Comparison of ENCODE assay signal across 24 cellular contexts in genomic region chr13:111472083-111472482, GRCh38.
"Had no signal": no experiment of that assay in that cellular context is flagged by ENCODE, and none has a peak within 500 bp of the region (broad histone marks: within the 10 kb centered on the region; RNA-seq: fewer than 3 reads in every experiment).

No MANE protein-coding gene starts in this region.

- ATAC-seq: effector memory CD8-positive, alpha-beta T cell; gastrocnemius medialis; left lobe of liver; mucosa of descending colon; sciatic nerve; stimulated activated naive B cell treated with anti-CD40 and anti-IgM and Interleukin-4, amounts not matched to agents 10 μg/mL and 1 μg/mL and 100 μg/mL, for 72 hours; upper lobe of right lung had no signal

- H3K9me3 Mint-ChIP-seq: effector memory CD8-positive, alpha-beta T cell; mesothelial cell of epicardium; stimulated activated naive B cell treated with anti-CD40 and anti-IgM and Interleukin-4, amounts not matched to agents 10 μg/mL and 1 μg/mL and 100 μg/mL, for 72 hours had no signal

- H3K4me1 Mint-ChIP-seq: mesothelial cell of epicardium; naive B cell; nephron progenitor cell; stimulated activated naive B cell treated with anti-CD40 and anti-IgM and Interleukin-4, amounts not matched to agents 10 μg/mL and 1 μg/mL and 100 μg/mL, for 72 hours had no signal

- H3K9ac ChIP-seq: parathyroid adenoma had no signal

- H3K27me3 ChIP-seq: right atrium auricular region, tibial nerve, uterus had no signal

- H3K27ac Mint-ChIP-seq: effector memory CD8-positive, alpha-beta T cell; mesothelial cell of epicardium; stimulated activated naive B cell treated with anti-CD40 and anti-IgM and Interleukin-4, amounts not matched to agents 10 μg/mL and 1 μg/mL and 100 μg/mL, for 72 hours had no signal

- DNase-seq: cortex of kidney; effector memory CD8-positive, alpha-beta T cell; foreskin fibroblast; gastrocnemius medialis; kidney; mesenchymal stem cell; mucosa of descending colon; naive B cell; nephron progenitor cell; occipital lobe; stimulated activated CD4-positive, alpha-beta T cell treated with anti-CD3 and anti-CD28 coated beads, Interleukin-4, amount 100 ng/mL, for 4 hours; stimulated activated naive B cell treated with anti-CD40 and anti-IgM and Interleukin-4, amounts not matched to agents 10 μg/mL and 1 μg/mL and 100 μg/mL, for 72 hours; substantia nigra; upper lobe of right lung; uterus had no signal

- H2AFZ ChIP-seq: parathyroid adenoma had no signal

- H3K4me3 Mint-ChIP-seq: effector memory CD8-positive, alpha-beta T cell; mesothelial cell of epicardium; naive B cell; nephron progenitor cell; stimulated activated naive B cell treated with anti-CD40 and anti-IgM and Interleukin-4, amounts not matched to agents 10 μg/mL and 1 μg/mL and 100 μg/mL, for 72 hours had no signal

- H3K36me3 Mint-ChIP-seq: mesothelial cell of epicardium; stimulated activated naive B cell treated with anti-CD40 and anti-IgM and Interleukin-4, amounts not matched to agents 10 μg/mL and 1 μg/mL and 100 μg/mL, for 72 hours had no signal

- H3K27ac ChIP-seq: cardiac muscle cell, gastrocnemius medialis, parathyroid adenoma, prostate gland, right atrium auricular region, thoracic aorta, tibial nerve, upper lobe of right lung, uterus had no signal

- H3K9me3 ChIP-seq: gastrocnemius medialis, mucosa of descending colon, prostate gland, right atrium auricular region, thoracic aorta, tibial nerve, upper lobe of right lung, uterus had no signal

- H3K79me2 ChIP-seq: parathyroid adenoma had no signal

- H3K4me1 ChIP-seq: gastrocnemius medialis, parathyroid adenoma, prostate gland, right atrium auricular region, upper lobe of right lung, uterus had no signal

- H3K36me3 ChIP-seq: cardiac muscle cell, gastrocnemius medialis, prostate gland, right atrium auricular region, thoracic aorta, tibial nerve, upper lobe of right lung, uterus had no signal

- H3K4me3 ChIP-seq: cardiac muscle cell, gastrocnemius medialis, mucosa of descending colon, prostate gland, right atrium auricular region, thoracic aorta, tibial nerve, upper lobe of right lung, uterus had no signal
